13 cellular contexts compared by ENCODE assay signal in genomic region chr10:8245131-8246117, GRCh38.
DNase-seq lines count a peak whose midpoint lies in the region; ATAC-seq and TF ChIP-seq lines count a peak whose summit lies in the region.
"Had no signal": no experiment of that assay in that cellular context is flagged by ENCODE, and none has a peak within 500 bp of the region (broad histone marks: within the 10 kb centered on the region; RNA-seq: fewer than 3 reads in every experiment).

No MANE protein-coding gene starts in this region.

- H3K27ac Mint-ChIP-seq in activated CD8-positive, alpha-beta memory T cell treated with anti-CD3 and anti-CD28 coated beads, Interleukin-2, amount 10 ng/mL, durations not matched to agents 7 days and 5 days: peak overlapping the region; percentile 95
- peak overlapping the region; percentile 79 for H3K27ac Mint-ChIP-seq in activated CD8-positive, alpha-beta T cell treated with anti-CD3 and anti-CD28 coated beads for 36 hours

- H3K9me3 Mint-ChIP-seq in activated CD8-positive, alpha-beta memory T cell treated with anti-CD3 and anti-CD28 coated beads, Interleukin-2, amount 10 ng/mL, durations not matched to agents 7 days and 5 days (ENCODE audit: low read depth): peaks cover 14% of the 10 kb centered on the region
- H3K9me3 Mint-ChIP-seq in activated CD8-positive, alpha-beta T cell treated with anti-CD3 and anti-CD28 coated beads for 36 hours: peaks cover 16% of the 10 kb centered on the region

- no peaks in the 10 kb centered on the region for H3K27me3 Mint-ChIP-seq in activated CD8-positive, alpha-beta memory T cell treated with anti-CD3 and anti-CD28 coated beads, Interleukin-2, amount 10 ng/mL, durations not matched to agents 7 days and 5 days
- no peaks in the 10 kb centered on the region for H3K27me3 Mint-ChIP-seq in activated CD8-positive, alpha-beta T cell treated with anti-CD3 and anti-CD28 coated beads for 36 hours

- no CpG with 5 or more reads among the region's 11 CpGs for WGBS in trophoblast cell (ENCODE audit: extremely low coverage, insufficient coverage, insufficient read length)

- peak overlapping the region; percentile 54 for H3K4me3 Mint-ChIP-seq in activated CD8-positive, alpha-beta memory T cell treated with anti-CD3 and anti-CD28 coated beads, Interleukin-2, amount 10 ng/mL, durations not matched to agents 7 days and 5 days
- H3K4me3 Mint-ChIP-seq in activated CD8-positive, alpha-beta T cell treated with anti-CD3 and anti-CD28 coated beads for 36 hours: peak overlapping the region; percentile 49

- H2BK12ac ChIP-seq in trophoblast cell (ENCODE audit: low read length): no peak overlapping the region

- intact Hi-C loops in activated CD8-positive, alpha-beta T cell treated with anti-CD3 and anti-CD28 coated beads for 36 hours (cut with micrococcal nuclease): loop anchor here (10.0 kb wide), 2 partner anchors 79 to 159 kb away; no protein-coding TSS in a partner anchor

- peak; percentile 46 for DNase-seq in activated CD8-positive, alpha-beta memory T cell treated with anti-CD3 and anti-CD28 coated beads, Interleukin-2, amount 10 ng/mL, durations not matched to agents 7 days and 5 days
- DNase-seq in activated CD8-positive, alpha-beta memory T cell treated with anti-CD3 and anti-CD28 coated beads for 24 hours: no peak
- peak; percentile 22 for DNase-seq in activated CD8-positive, alpha-beta T cell treated with anti-CD3 and anti-CD28 coated beads for 36 hours
- DNase-seq in trophoblast cell (no peak), DMS79 (lab: John Stamatoyannopoulos, UW) (no peak), germinal center (ENCODE audit: low spot score) (no peak), GM10266 (ENCODE audit: extremely low spot score) (no peak)
- DNase-seq: ACHN, hypothalamus, NCI-H2171 treated with DMSO at 0.1 percent for 48 hours, occipital lobe had no signal

- TF ChIP-seq CTCF in activated CD8-positive, alpha-beta T cell treated with anti-CD3 and anti-CD28 coated beads for 36 hours (IDR thresholded peaks at IDR 0.05): no peak
- TF ChIP-seq CTCF in GM10266 (IDR thresholded peaks at IDR 0.05; ENCODE audit: control insufficient read depth, insufficient read depth, low read depth, missing control alignments): no peak

- POLR2A ChIA-PET in activated CD8-positive, alpha-beta T cell treated with anti-CD3 and anti-CD28 coated beads for 36 hours (lab: Charles Lee): no interaction called here

- no peak overlapping the region for H3K27ac ChIP-seq in trophoblast cell (ENCODE audit: low read depth, low read length)

- H3K79me1 ChIP-seq in trophoblast cell (ENCODE audit: low read length): peaks cover 7% of the 10 kb centered on the region

- H3K18ac ChIP-seq in trophoblast cell (ENCODE audit: low read length): peak overlapping the region; percentile 80

- no peak overlapping the region for H3K4me2 ChIP-seq in trophoblast cell (ENCODE audit: low read length)

- no peaks in the 10 kb centered on the region for H3K36me3 ChIP-seq in trophoblast cell (ENCODE audit: control insufficient read depth in 1 of 2, insufficient read depth in 2 of 2, low read length in 2 of 2)
- H3K36me3 ChIP-seq: breast epithelium had no signal

- peak overlapping the region; percentile 69 for H2BK120ac ChIP-seq in trophoblast cell (ENCODE audit: insufficient read depth, low read length, poor library complexity)

- no peaks in the 10 kb centered on the region for H3K27me3 ChIP-seq in trophoblast cell (ENCODE audit: insufficient read depth, low read length)
- H3K27me3 ChIP-seq: breast epithelium had no signal

- H3K4me3 ChIP-seq in trophoblast cell (ENCODE audit: low read depth, low read length): no peak overlapping the region
- H3K4me3 ChIP-seq: breast epithelium had no signal

- peak overlapping the region; percentile 30 for H2AFZ ChIP-seq in trophoblast cell (ENCODE audit: insufficient read depth, low read length, poor library complexity)

- no peak overlapping the region for H3K14ac ChIP-seq in trophoblast cell (ENCODE audit: low read length)

- H3K23ac ChIP-seq in trophoblast cell (ENCODE audit: low read length): no peak overlapping the region

- no peak overlapping the region for H4K91ac ChIP-seq in trophoblast cell (ENCODE audit: low read depth, low read length)

- no peak overlapping the region for H4K12ac ChIP-seq in trophoblast cell (ENCODE audit: low read depth, low read length)

- H3K79me2 ChIP-seq in trophoblast cell (ENCODE audit: control insufficient read depth, insufficient read depth, low read length, poor library complexity): no peaks in the 10 kb centered on the region

- H3K36me3 Mint-ChIP-seq in activated CD8-positive, alpha-beta memory T cell treated with anti-CD3 and anti-CD28 coated beads, Interleukin-2, amount 10 ng/mL, durations not matched to agents 7 days and 5 days: peaks cover 59% of the 10 kb centered on the region
- H3K36me3 Mint-ChIP-seq in activated CD8-positive, alpha-beta T cell treated with anti-CD3 and anti-CD28 coated beads for 36 hours (ENCODE audit: low read depth): peaks cover 7% of the 10 kb centered on the region

- ATAC-seq in activated CD8-positive, alpha-beta memory T cell treated with anti-CD3 and anti-CD28 coated beads, Interleukin-2, amount 10 ng/mL, durations not matched to agents 7 days and 5 days: peak; percentile 80
- peak; percentile 65 for ATAC-seq in GM21825 (IDR thresholded peaks at IDR 0.05; ENCODE audit: unreplicated experiment)
- ATAC-seq in activated CD8-positive, alpha-beta T cell treated with anti-CD3 and anti-CD28 coated beads for 36 hours: no peak

- no peaks in the 10 kb centered on the region for H3K9me3 ChIP-seq in trophoblast cell (ENCODE audit: insufficient read depth, low read depth, low read length)

- no peak overlapping the region for H2AK5ac ChIP-seq in trophoblast cell (ENCODE audit: low read length)

- H3K9ac ChIP-seq in trophoblast cell (ENCODE audit: low read length): no peak overlapping the region

- H4K8ac ChIP-seq in trophoblast cell (ENCODE audit: low read depth, low read length): no peak overlapping the region

- H3K4ac ChIP-seq in trophoblast cell (ENCODE audit: low read depth, low read length): no peak overlapping the region

- CTCF ChIA-PET in activated CD8-positive, alpha-beta memory T cell treated with anti-CD3 and anti-CD28 coated beads, Interleukin-2, amount 10 ng/mL, durations not matched to agents 7 days and 5 days (lab: Charles Lee): interaction anchor here (1.4 kb wide), 1 partner anchor 185 kb away, joined by 3 read pairs; no protein-coding TSS in a partner anchor
- CTCF ChIA-PET in activated CD8-positive, alpha-beta T cell treated with anti-CD3 and anti-CD28 coated beads for 36 hours (lab: Charles Lee): no interaction called here

- peaks cover 67% of the 10 kb centered on the region for H3K4me1 Mint-ChIP-seq in activated CD8-positive, alpha-beta memory T cell treated with anti-CD3 and anti-CD28 coated beads, Interleukin-2, amount 10 ng/mL, durations not matched to agents 7 days and 5 days
- peaks cover 53% of the 10 kb centered on the region for H3K4me1 Mint-ChIP-seq in activated CD8-positive, alpha-beta T cell treated with anti-CD3 and anti-CD28 coated beads for 36 hours (ENCODE audit: low read depth)

- peak overlapping the region; percentile 31 for H2BK5ac ChIP-seq in trophoblast cell (ENCODE audit: low read depth, low read length, poor library complexity)

- peaks cover 5% of the 10 kb centered on the region in 2 experiments for H3K4me1 ChIP-seq in trophoblast cell (ENCODE audit: control insufficient read depth in 1 of 2, insufficient read depth in 2 of 2, low read length in 2 of 2)
- H3K4me1 ChIP-seq: breast epithelium had no signal

Comparison
In these comparisons a context has a peak if more than half of its experiments do, and no peak if none do; other contexts are left out.
1. DNase-seq: peak in activated CD8-positive, alpha-beta memory T cell treated with anti-CD3 and anti-CD28 coated beads, Interleukin-2, amount 10 ng/mL, durations not matched to agents 7 days and 5 days (single experiment) and activated CD8-positive, alpha-beta T cell treated with anti-CD3 and anti-CD28 coated beads for 36 hours (single experiment); none in activated CD8-positive, alpha-beta memory T cell treated with anti-CD3 and anti-CD28 coated beads for 24 hours (single experiment), trophoblast cell (0 of 2), DMS79 (single experiment), germinal center (single experiment) and GM10266 (single experiment).